In genomic region chr7:26171601-26172000, GRCh38 we compare ENCODE assay signal across 37 cellular contexts.
"Had no signal": no experiment of that assay in that cellular context is flagged by ENCODE, and none has a peak within 500 bp of the region (broad histone marks: within the 10 kb centered on the region; RNA-seq: fewer than 3 reads in every experiment).

No MANE protein-coding gene starts in this region.

- H3K4me3 Mint-ChIP-seq: activated CD4-positive, alpha-beta memory T cell treated with anti-CD3 and anti-CD28 coated beads, Interleukin-2, amount 10 ng/mL, durations not matched to agents 7 days and 5 days; activated CD4-positive, alpha-beta T cell treated with anti-CD3 and anti-CD28 coated beads for 36 hours; activated CD4-positive, alpha-beta T cell treated with anti-CD3 and anti-CD28 coated beads, Interleukin-2, amount 10 ng/mL, durations not matched to agents 7 days and 5 days; activated CD8-positive, alpha-beta memory T cell treated with anti-CD3 and anti-CD28 coated beads, Interleukin-2, amount 10 ng/mL, durations not matched to agents 7 days and 5 days; activated CD8-positive, alpha-beta T cell treated with anti-CD3 and anti-CD28 coated beads, Interleukin-2, amount 10 ng/mL, durations not matched to agents 7 days and 5 days; activated naive CD4-positive, alpha-beta T cell treated with anti-CD3 and anti-CD28 coated beads, Interleukin-2, amount 10 ng/mL, durations not matched to agents 7 days and 5 days; activated naive CD4-positive, alpha-beta T cell treated with anti-CD3 and anti-CD28 coated beads, Interleukin-2, amount 50 U/mL, for 24 hours; activated naive CD8-positive, alpha-beta T cell; activated naive CD8-positive, alpha-beta T cell treated with anti-CD3 and anti-CD28 coated beads, Interleukin-2, amount 10 ng/mL, durations not matched to agents 7 days and 5 days; activated naive CD8-positive, alpha-beta T cell treated with anti-CD3 and anti-CD28 coated beads, Interleukin-2, amount 50 U/mL, for 24 hours; activated T-cell treated with anti-CD3 and anti-CD28 coated beads, Interleukin-2, amount 50 U/mL, for 24 hours; T-helper 1 cell treated with Interleukin-12 subunit alpha and Interleukin-12 subunit beta and Interleukin-4 antibody, amounts not matched to agents 30 μg/mL and 1 μg/mL, for 36 hours; T-helper 2 cell treated with Interferon-gamma antibody and Interleukin-4, amounts not matched to agents 5 μg/mL and 100 μg/mL, for 36 hours had no signal

- FAIRE-seq: colon, TTC549 had no signal

- ATAC-seq: activated CD4-positive, alpha-beta T cell treated with anti-CD3 and anti-CD28 coated beads for 36 hours; activated CD4-positive, CD25-positive, alpha-beta regulatory T cell treated with anti-CD3 and anti-CD28 coated beads, Interleukin-2, amount 50 U/mL, for 24 hours; activated CD8-positive, alpha-beta memory T cell treated with anti-CD3 and anti-CD28 coated beads, Interleukin-2, amount 10 ng/mL, durations not matched to agents 7 days and 5 days; activated CD8-positive, alpha-beta T cell treated with anti-CD3 and anti-CD28 coated beads, Interleukin-2, amount 10 ng/mL, durations not matched to agents 7 days and 5 days; activated naive CD8-positive, alpha-beta T cell treated with anti-CD3 and anti-CD28 coated beads, Interleukin-2, amount 50 U/mL, for 24 hours; body of pancreas had no signal

- H3K27me3 ChIP-seq: ascending aorta, body of pancreas, brain microvascular endothelial cell, breast epithelium had no signal

- H3K9me3 Mint-ChIP-seq: activated CD4-positive, alpha-beta memory T cell treated with anti-CD3 and anti-CD28 coated beads, Interleukin-2, amount 10 ng/mL, durations not matched to agents 7 days and 5 days; activated CD4-positive, alpha-beta T cell treated with anti-CD3 and anti-CD28 coated beads, Interleukin-2, amount 10 ng/mL, durations not matched to agents 7 days and 5 days; activated naive CD4-positive, alpha-beta T cell treated with anti-CD3 and anti-CD28 coated beads, Interleukin-2, amount 10 ng/mL, durations not matched to agents 7 days and 5 days; activated naive CD4-positive, alpha-beta T cell treated with anti-CD3 and anti-CD28 coated beads, Interleukin-2, amount 50 U/mL, for 24 hours; activated naive CD8-positive, alpha-beta T cell treated with anti-CD3 and anti-CD28 coated beads, Interleukin-2, amount 50 U/mL, for 24 hours; activated T-cell treated with anti-CD3 and anti-CD28 coated beads, Interleukin-2, amount 50 U/mL, for 24 hours; activated T-helper 2 cell treated with anti-CD3 and anti-CD28 coated beads, Interferon-gamma antibody, Interleukin-2, Interleukin-4, amounts not matched to agents 10 μg/mL and 5 μg/mL and 100 μg/mL, durations not matched to agents 14 hours and 24 hours and 36 hours; T-helper 1 cell treated with Interleukin-12 subunit alpha and Interleukin-12 subunit beta and Interleukin-4 antibody, amounts not matched to agents 30 μg/mL and 1 μg/mL, for 36 hours; T-helper 2 cell treated with Interferon-gamma antibody and Interleukin-4, amounts not matched to agents 5 μg/mL and 100 μg/mL, for 36 hours had no signal

- H3K27me3 Mint-ChIP-seq: activated CD4-positive, alpha-beta memory T cell treated with anti-CD3 and anti-CD28 coated beads, Interleukin-2, amount 10 ng/mL, durations not matched to agents 7 days and 5 days; activated CD4-positive, alpha-beta T cell treated with anti-CD3 and anti-CD28 coated beads for 36 hours; activated CD4-positive, alpha-beta T cell treated with anti-CD3 and anti-CD28 coated beads, Interleukin-2, amount 10 ng/mL, durations not matched to agents 7 days and 5 days; activated CD8-positive, alpha-beta memory T cell treated with anti-CD3 and anti-CD28 coated beads, Interleukin-2, amount 10 ng/mL, durations not matched to agents 7 days and 5 days; activated naive CD4-positive, alpha-beta T cell treated with anti-CD3 and anti-CD28 coated beads, Interleukin-2, amount 10 ng/mL, durations not matched to agents 7 days and 5 days; activated naive CD4-positive, alpha-beta T cell treated with anti-CD3 and anti-CD28 coated beads, Interleukin-2, amount 50 U/mL, for 24 hours; activated naive CD8-positive, alpha-beta T cell; activated naive CD8-positive, alpha-beta T cell treated with anti-CD3 and anti-CD28 coated beads, Interleukin-2, amount 10 ng/mL, durations not matched to agents 7 days and 5 days; activated naive CD8-positive, alpha-beta T cell treated with anti-CD3 and anti-CD28 coated beads, Interleukin-2, amount 50 U/mL, for 24 hours; activated T-cell treated with anti-CD3 and anti-CD28 coated beads, Interleukin-2, amount 50 U/mL, for 24 hours had no signal

- DNase-seq: activated CD4-positive, alpha-beta memory T cell treated with anti-CD3 and anti-CD28 coated beads, Interleukin-2, amount 10 ng/mL, durations not matched to agents 7 days and 5 days; activated CD4-positive, alpha-beta T cell treated with anti-CD3 and anti-CD28 coated beads for 1 hour; activated CD4-positive, alpha-beta T cell treated with anti-CD3 and anti-CD28 coated beads for 36 hours; activated CD4-positive, alpha-beta T cell treated with anti-CD3 and anti-CD28 coated beads for 48 hours; activated CD4-positive, alpha-beta T cell treated with anti-CD3 and anti-CD28 coated beads, Interleukin-2, amount 10 ng/mL, durations not matched to agents 7 days and 5 days; activated CD4-positive, alpha-beta T cell treated with anti-CD3 and anti-CD28 coated beads, Interleukin-2, amount 50 U/mL, for 48 hours; activated CD4-positive, CD25-positive, alpha-beta regulatory T cell; activated CD8-positive, alpha-beta memory T cell treated with anti-CD3 and anti-CD28 coated beads for 24 hours; activated CD8-positive, alpha-beta memory T cell treated with anti-CD3 and anti-CD28 coated beads, Interleukin-2, amount 10 ng/mL, durations not matched to agents 7 days and 5 days; activated CD8-positive, alpha-beta memory T cell treated with anti-CD3 and anti-CD28 coated beads, Interleukin-2, amount 50 U/mL, for 48 hours; activated CD8-positive, alpha-beta T cell treated with anti-CD3 and anti-CD28 coated beads, Interleukin-2, amount 10 ng/mL, durations not matched to agents 7 days and 5 days; activated effector memory CD4-positive, alpha-beta T cell treated with Interleukin-2 at 50 U/mL for 16 hours; activated gamma-delta T cell; activated naive CD4-positive, alpha-beta T cell treated with anti-CD3 and anti-CD28 coated beads, Interleukin-2, amount 10 ng/mL, durations not matched to agents 7 days and 5 days; activated naive CD4-positive, alpha-beta T cell treated with Interleukin-2 at 50 U/mL for 16 hours; activated naive CD8-positive, alpha-beta T cell treated with anti-CD3 and anti-CD28 coated beads, Interleukin-2, amount 10 ng/mL, durations not matched to agents 7 days and 5 days; activated naive CD8-positive, alpha-beta T cell treated with anti-CD3 and anti-CD28 coated beads, Interleukin-2, amount 50 U/mL, for 24 hours; activated T-cell treated with anti-CD3 and anti-CD28 coated beads, Interleukin-2, amount 50 U/mL, for 24 hours; activated T-cell treated with anti-CD3 and anti-CD28 coated beads, Interleukin-2, amount 50 U/mL, for 48 hours; amygdala; anterior cingulate cortex; body of pancreas; brain microvascular endothelial cell; central memory CD4-positive, alpha-beta T cell; T-helper 2 cell; T-helper 9 cell had no signal

- H3K4me1 ChIP-seq: ascending aorta, breast epithelium had no signal

- H3K27ac ChIP-seq: ascending aorta, body of pancreas, brain microvascular endothelial cell, breast epithelium, VCaP had no signal

- H3K9me3 ChIP-seq: ascending aorta, body of pancreas, breast epithelium had no signal

- H3K4me3 ChIP-seq: ascending aorta, body of pancreas, breast epithelium had no signal

- H3K36me3 ChIP-seq: brain microvascular endothelial cell, breast epithelium had no signal

- H3K27ac Mint-ChIP-seq: activated CD4-positive, alpha-beta memory T cell treated with anti-CD3 and anti-CD28 coated beads, Interleukin-2, amount 10 ng/mL, durations not matched to agents 7 days and 5 days; activated CD4-positive, alpha-beta T cell treated with anti-CD3 and anti-CD28 coated beads for 36 hours; activated CD4-positive, alpha-beta T cell treated with anti-CD3 and anti-CD28 coated beads, Interleukin-2, amount 10 ng/mL, durations not matched to agents 7 days and 5 days; activated CD8-positive, alpha-beta memory T cell treated with anti-CD3 and anti-CD28 coated beads, Interleukin-2, amount 10 ng/mL, durations not matched to agents 7 days and 5 days; activated CD8-positive, alpha-beta T cell treated with anti-CD3 and anti-CD28 coated beads, Interleukin-2, amount 10 ng/mL, durations not matched to agents 7 days and 5 days; activated naive CD4-positive, alpha-beta T cell treated with anti-CD3 and anti-CD28 coated beads, Interleukin-2, amount 10 ng/mL, durations not matched to agents 7 days and 5 days; activated naive CD4-positive, alpha-beta T cell treated with anti-CD3 and anti-CD28 coated beads, Interleukin-2, amount 50 U/mL, for 24 hours; activated naive CD8-positive, alpha-beta T cell treated with anti-CD3 and anti-CD28 coated beads, Interleukin-2, amount 10 ng/mL, durations not matched to agents 7 days and 5 days; activated naive CD8-positive, alpha-beta T cell treated with anti-CD3 and anti-CD28 coated beads, Interleukin-2, amount 50 U/mL, for 24 hours; activated T-cell treated with anti-CD3 and anti-CD28 coated beads, Interleukin-2, amount 50 U/mL, for 24 hours; activated T-helper 2 cell treated with anti-CD3 and anti-CD28 coated beads, Interferon-gamma antibody, Interleukin-2, Interleukin-4, amounts not matched to agents 10 μg/mL and 5 μg/mL and 100 μg/mL, durations not matched to agents 14 hours and 24 hours and 36 hours; T-helper 1 cell treated with Interleukin-12 subunit alpha and Interleukin-12 subunit beta and Interleukin-4 antibody, amounts not matched to agents 30 μg/mL and 1 μg/mL, for 36 hours; T-helper 2 cell treated with Interferon-gamma antibody and Interleukin-4, amounts not matched to agents 5 μg/mL and 100 μg/mL, for 36 hours had no signal
